In the genomic region with DNA sequence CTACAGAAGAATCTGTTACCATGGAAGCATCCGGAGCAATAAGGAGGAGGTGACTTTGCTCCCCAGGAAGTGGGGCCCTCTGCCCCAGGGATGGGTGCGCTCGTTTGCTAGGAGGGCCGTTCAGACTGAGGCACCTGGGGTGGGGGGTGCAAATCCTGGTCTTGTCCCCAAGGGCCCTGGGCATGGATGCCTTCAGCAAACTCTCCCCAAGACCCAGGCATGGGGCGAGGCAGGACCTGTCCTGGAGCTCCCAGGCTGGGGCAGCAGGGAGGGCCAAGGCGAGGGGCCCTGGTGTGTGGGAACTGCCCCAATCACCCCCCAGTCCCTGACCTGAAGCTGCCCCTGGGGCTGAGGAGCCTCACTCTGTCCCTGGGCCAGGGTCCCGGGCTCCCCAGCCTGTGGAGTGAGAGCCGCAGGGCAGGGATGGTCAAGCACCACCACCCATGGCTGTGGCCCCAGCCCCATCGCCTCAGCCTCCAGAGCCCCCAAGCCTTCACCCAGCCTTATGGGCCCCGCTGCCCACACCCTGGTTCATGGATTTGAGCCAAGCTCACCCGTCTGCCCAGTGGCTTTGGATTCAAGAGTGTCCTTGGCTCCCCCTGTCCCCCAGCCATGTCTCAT, we compare ENCODE assay signal across 29 cellular contexts.
"Had no signal": no experiment of that assay in that cellular context is flagged by ENCODE, and none has a peak within 500 bp of the region (broad histone marks: within the 10 kb centered on the region; RNA-seq: fewer than 3 reads in every experiment).

No MANE protein-coding gene starts in this region.

- H3K4me3 Mint-ChIP-seq: naive thymus-derived CD4-positive, alpha-beta T cell; natural killer cell; nephron; stimulated activated naive B cell treated with anti-CD40 and anti-IgM and Interleukin-4, amounts not matched to agents 10 μg/mL and 1 μg/mL and 100 μg/mL, for 72 hours had no signal

- H3K27ac Mint-ChIP-seq: naive thymus-derived CD4-positive, alpha-beta T cell; natural killer cell; nephron; progenitor cell of endocrine pancreas had no signal

- H3K9me3 ChIP-seq: neutrophil, ovary, psoas muscle, right lobe of liver, sigmoid colon, stomach, thoracic aorta, thyroid gland, tibial nerve, upper lobe of left lung, vagina had no signal

- ATAC-seq: naive thymus-derived CD4-positive, alpha-beta T cell; natural killer cell; psoas muscle; stimulated activated naive B cell treated with anti-CD40 and anti-IgM and Interleukin-4, amounts not matched to agents 10 μg/mL and 1 μg/mL and 100 μg/mL, for 72 hours had no signal

- H3K36me3 Mint-ChIP-seq: naive thymus-derived CD4-positive, alpha-beta T cell; natural killer cell; neural progenitor cell; stimulated activated naive B cell treated with anti-CD40 and anti-IgM and Interleukin-4, amounts not matched to agents 10 μg/mL and 1 μg/mL and 100 μg/mL, for 72 hours had no signal

- H3K27ac ChIP-seq: neural progenitor cell, neutrophil, ovary, parathyroid adenoma, psoas muscle, right lobe of liver, sigmoid colon, stomach, thoracic aorta, thyroid gland, tibial nerve, upper lobe of left lung, vagina had no signal

- H3K4me1 ChIP-seq: neural progenitor cell, parathyroid adenoma, psoas muscle, right lobe of liver, sigmoid colon, stomach, thyroid gland, tibial nerve, upper lobe of left lung, vagina had no signal

- FAIRE-seq: small intestine, urothelium cell line had no signal

- H3K27me3 Mint-ChIP-seq: stimulated activated naive B cell treated with anti-CD40 and anti-IgM and Interleukin-4, amounts not matched to agents 10 μg/mL and 1 μg/mL and 100 μg/mL, for 72 hours had no signal

- H3K4me1 Mint-ChIP-seq: naive thymus-derived CD4-positive, alpha-beta T cell; natural killer cell; nephron; neural progenitor cell; stimulated activated naive B cell treated with anti-CD40 and anti-IgM and Interleukin-4, amounts not matched to agents 10 μg/mL and 1 μg/mL and 100 μg/mL, for 72 hours had no signal

- H3K4me3 ChIP-seq: neural progenitor cell, ovary, psoas muscle, right lobe of liver, sigmoid colon, stomach, thoracic aorta, thyroid gland, tibial nerve, upper lobe of left lung, vagina had no signal

- H3K9ac ChIP-seq: neural progenitor cell, parathyroid adenoma had no signal

- DNase-seq: naive thymus-derived CD4-positive, alpha-beta T cell; natural killer cell; nucleus accumbens; ovary; psoas muscle; right cardiac atrium; right lobe of liver; sigmoid colon; small intestine; stimulated activated CD4-positive, alpha-beta T cell treated with anti-CD3 and anti-CD28 coated beads, Interleukin-12 subunit alpha, Interleukin-12 subunit beta, amount 100 ng/mL, for 4 hours; stimulated activated CD4-positive, alpha-beta T cell treated with anti-CD3 and anti-CD28 coated beads, Interleukin-1b, Interleukin-23, amount 100 ng/mL, for 48 hours; stimulated activated CD4-positive, alpha-beta T cell treated with anti-CD3 and anti-CD28 coated beads, Interleukin-4, amount 100 ng/mL, for 1 hour; stimulated activated CD4-positive, alpha-beta T cell treated with anti-CD3 and anti-CD28 coated beads, Interleukin-4, amount 100 ng/mL, for 4 hours; stimulated activated CD8-positive, alpha-beta memory T cell treated with anti-CD3 and anti-CD28 coated beads, Interleukin-4, amount 100 ng/mL, for 48 hours; stimulated activated naive B cell treated with anti-CD40 and anti-IgM and Interleukin-4, amounts not matched to agents 10 μg/mL and 1 μg/mL and 100 μg/mL, for 72 hours; stimulated activated naive CD4-positive, alpha-beta T cell treated with Interleukin-2 at 50 U/mL for 16 hours; stomach; thyroid gland; trophoblast cell had no signal

- H3K36me3 ChIP-seq: neural progenitor cell, neutrophil, ovary, right lobe of liver, sigmoid colon, stomach, thoracic aorta, thyroid gland, tibial nerve, upper lobe of left lung, vagina had no signal
